In genomic region chr11:128380280-128380604, GRCh38 we compare ENCODE assay signal across 20 cellular contexts.
DNase-seq lines count a peak whose midpoint lies in the region; ATAC-seq and TF ChIP-seq lines count a peak whose summit lies in the region.
"Had no signal": no experiment of that assay in that cellular context is flagged by ENCODE, and none has a peak within 500 bp of the region (broad histone marks: within the 10 kb centered on the region; RNA-seq: fewer than 3 reads in every experiment).

No MANE protein-coding gene starts in this region.

- H3K4me3 Mint-ChIP-seq in activated naive CD4-positive, alpha-beta T cell treated with anti-CD3 and anti-CD28 coated beads for 36 hours, result no peak overlapping the region
- no peak overlapping the region for H3K4me3 Mint-ChIP-seq in activated naive CD8-positive, alpha-beta T cell treated with anti-CD3 and anti-CD28 coated beads for 36 hours
- H3K4me3 Mint-ChIP-seq in naive thymus-derived CD8-positive, alpha-beta T cell, result no peak overlapping the region
- H3K4me3 Mint-ChIP-seq: IgD-negative memory B cell had no signal

- H3K4me1 Mint-ChIP-seq in activated naive CD4-positive, alpha-beta T cell treated with anti-CD3 and anti-CD28 coated beads for 36 hours (ENCODE audit: low read depth), result peaks cover 36% of the 10 kb centered on the region
- peaks cover 28% of the 10 kb centered on the region for H3K4me1 Mint-ChIP-seq in activated naive CD8-positive, alpha-beta T cell treated with anti-CD3 and anti-CD28 coated beads for 36 hours
- H3K4me1 Mint-ChIP-seq in naive thymus-derived CD8-positive, alpha-beta T cell, result peaks cover 18 to 37% (median 30%) of the 10 kb centered on the region in 4 donors

- H3K27ac Mint-ChIP-seq in activated naive CD4-positive, alpha-beta T cell treated with anti-CD3 and anti-CD28 coated beads for 36 hours, result peak overlapping the region; percentile 61
- peak overlapping the region; percentile 87 for H3K27ac Mint-ChIP-seq in activated naive CD8-positive, alpha-beta T cell treated with anti-CD3 and anti-CD28 coated beads for 36 hours
- H3K27ac Mint-ChIP-seq in naive thymus-derived CD8-positive, alpha-beta T cell, result peak overlapping the region in 6 of 10 donors; percentile 20 to 78 (median 52)
- H3K27ac Mint-ChIP-seq: IgD-negative memory B cell had no signal

- DNase-seq in activated naive CD4-positive, alpha-beta T cell treated with anti-CD3 and anti-CD28 coated beads for 36 hours, result no peak
- DNase-seq in activated naive CD4-positive, alpha-beta T cell treated with anti-CD3 and anti-CD28 coated beads, Interleukin-2, amount 50 U/mL, for 16 hours, result no peak
- DNase-seq in NCI-H226 (peak; percentile 32), GM10266 (ENCODE audit: extremely low spot score) (no peak)
- DNase-seq in activated naive CD8-positive, alpha-beta T cell treated with anti-CD3 and anti-CD28 coated beads for 36 hours, result no peak
- DNase-seq in naive thymus-derived CD8-positive, alpha-beta T cell, result no peak
- DNase-seq: activated CD4-positive, alpha-beta T cell treated with anti-CD3 and anti-CD28 coated beads for 1 hour; Calu3; cerebellar nuclear complex; glutamatergic neuron; left lung; NCI-H2029 treated with DMSO at 0.1 percent for 48 hours; NCI-H526 treated with DMSO at 0.1 percent for 48 hours; Peyer's patch; stimulated activated CD4-positive, alpha-beta T cell treated with anti-CD3 and anti-CD28 coated beads, Interleukin-15, amount 100 ng/mL, for 24 hours; stimulated activated naive CD4-positive, alpha-beta T cell; uterus had no signal

- no peak for TF ChIP-seq CTCF in GM10266 (IDR thresholded peaks at IDR 0.05; ENCODE audit: control insufficient read depth, insufficient read depth, low read depth, missing control alignments)

- no peak for ATAC-seq in naive thymus-derived CD8-positive, alpha-beta T cell
- ATAC-seq in GM19397 (IDR thresholded peaks at IDR 0.05; ENCODE audit: unreplicated experiment), result no peak
- ATAC-seq in GM19328 (IDR thresholded peaks at IDR 0.05; ENCODE audit: unreplicated experiment), result no peak
- ATAC-seq: left lung had no signal

- CTCF ChIA-PET in activated naive CD4-positive, alpha-beta T cell treated with anti-CD3 and anti-CD28 coated beads for 36 hours (lab: Charles Lee), result no interaction called here

- H3K27me3 Mint-ChIP-seq in activated naive CD4-positive, alpha-beta T cell treated with anti-CD3 and anti-CD28 coated beads for 36 hours (ENCODE audit: low read depth), result no peaks in the 10 kb centered on the region
- no peaks in the 10 kb centered on the region for H3K27me3 Mint-ChIP-seq in activated naive CD8-positive, alpha-beta T cell treated with anti-CD3 and anti-CD28 coated beads for 36 hours
- H3K27me3 Mint-ChIP-seq in naive thymus-derived CD8-positive, alpha-beta T cell, result no peaks in the 10 kb centered on the region
- H3K27me3 Mint-ChIP-seq: IgD-negative memory B cell had no signal

- peaks cover 9% of the 10 kb centered on the region for H3K9me3 Mint-ChIP-seq in activated naive CD4-positive, alpha-beta T cell treated with anti-CD3 and anti-CD28 coated beads for 36 hours
- peaks cover 24% of the 10 kb centered on the region for H3K9me3 Mint-ChIP-seq in activated naive CD8-positive, alpha-beta T cell treated with anti-CD3 and anti-CD28 coated beads for 36 hours
- peaks cover 0 to 15% (median 6%) of the 10 kb centered on the region in 9 donors for H3K9me3 Mint-ChIP-seq in naive thymus-derived CD8-positive, alpha-beta T cell

- intact Hi-C loops in activated naive CD4-positive, alpha-beta T cell treated with anti-CD3 and anti-CD28 coated beads for 36 hours (cut with micrococcal nuclease), result no loop called here

- POLR2A ChIA-PET in naive thymus-derived CD8-positive, alpha-beta T cell (lab: Charles Lee), result interaction anchor here (1.1 to 1.2 kb wide), 2 partner anchors 9 to 21 kb away, joined by 3 to 4 read pairs; no protein-coding TSS in a partner anchor

- H3K36me3 Mint-ChIP-seq in activated naive CD4-positive, alpha-beta T cell treated with anti-CD3 and anti-CD28 coated beads for 36 hours (ENCODE audit: low read depth), result peaks cover 4% of the 10 kb centered on the region
- H3K36me3 Mint-ChIP-seq in activated naive CD8-positive, alpha-beta T cell treated with anti-CD3 and anti-CD28 coated beads for 36 hours, result peaks cover 30% of the 10 kb centered on the region
- H3K36me3 Mint-ChIP-seq in naive thymus-derived CD8-positive, alpha-beta T cell, result peaks cover 0 to 2% (median 0%) of the 10 kb centered on the region in 3 donors
